16 cellular contexts compared by ENCODE assay signal in the genomic region with DNA sequence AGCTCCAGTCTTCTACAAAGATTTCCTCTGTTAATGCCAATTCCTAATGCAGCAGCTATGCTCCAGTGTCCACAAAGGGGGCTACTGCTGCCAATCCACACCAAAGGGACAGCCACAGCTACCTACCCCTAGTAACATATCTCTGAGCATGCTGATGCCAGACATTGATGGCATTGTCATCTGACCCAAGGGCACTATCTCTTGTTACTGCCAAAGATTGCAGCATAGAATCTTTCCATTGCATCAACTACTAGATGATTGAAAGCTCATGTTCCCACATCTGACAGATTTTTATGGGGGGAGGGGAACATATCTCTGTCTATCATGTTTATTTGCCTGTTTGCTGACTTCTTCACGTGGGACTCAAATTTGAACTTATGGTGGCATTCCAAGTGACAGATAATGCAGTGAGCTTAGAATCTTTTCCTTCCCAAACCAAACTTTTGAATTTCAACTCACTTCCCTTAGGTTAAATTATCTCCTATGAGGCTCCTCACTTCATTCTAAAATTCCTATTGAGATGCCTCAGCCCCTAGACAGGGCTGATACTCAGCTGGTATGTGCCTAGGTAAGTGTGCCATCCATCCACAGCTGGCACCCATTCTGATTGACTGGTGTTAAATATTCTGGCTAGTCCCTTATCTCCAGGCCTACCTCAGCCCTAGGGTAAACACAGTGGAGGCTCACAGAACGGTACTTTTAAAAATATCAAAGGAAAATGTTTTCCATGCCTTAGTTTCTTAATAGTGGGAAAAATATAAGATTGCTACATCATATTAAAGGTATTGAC.
DNase-seq lines count a peak whose midpoint lies in the region; ATAC-seq and TF ChIP-seq lines count a peak whose summit lies in the region.
"Had no signal": no experiment of that assay in that cellular context is flagged by ENCODE, and none has a peak within 500 bp of the region (broad histone marks: within the 10 kb centered on the region; RNA-seq: fewer than 3 reads in every experiment).

No MANE protein-coding gene starts in this region.

- H3K9me3 Mint-ChIP-seq in MCF 10A (ENCODE audit: unreplicated experiment) (no peaks in the 10 kb centered on the region), nephron progenitor cell (no peaks in the 10 kb centered on the region), mesothelial cell of epicardium (peaks cover 5% of the 10 kb centered on the region)
- H3K9me3 Mint-ChIP-seq: CD4-positive, alpha-beta T cell; GM23338 had no signal

- POLR2A ChIA-PET in MCF 10A (lab: Yijun Ruan, JAX) = interaction anchor here (0.9 to 1.1 kb wide), 3 partner anchors 16 to 95 kb away, joined by 3 to 5 read pairs (median 3); no protein-coding TSS in a partner anchor

- H3K9ac ChIP-seq in MM.1S (ENCODE audit: low read length) = no peak overlapping the region
- H3K9ac ChIP-seq: BLaER1 treated with 17β-estradiol and CSF1 and Interleukin-3, amounts not matched to agents 10 nM and 100 nM had no signal

- TF ChIP-seq CTCF in MCF 10A (IDR thresholded peaks at IDR 0.05; ENCODE audit: unreplicated experiment) (no peak), breast epithelium (IDR thresholded peaks at IDR 0.05) (no peak), nephron progenitor cell (IDR thresholded peaks at IDR 0.05) (no peak), mesothelial cell of epicardium (IDR thresholded peaks at IDR 0.05; ENCODE audit: unreplicated experiment) (no peak), MM.1S (IDR thresholded peaks at IDR 0.05; ENCODE audit: low read length) (no peak)

- ATAC-seq in activated CD4-positive, CD25-positive, alpha-beta regulatory T cell treated with anti-CD3 and anti-CD28 coated beads, Interleukin-2, amount 50 U/mL, for 24 hours = no peak
- ATAC-seq: GM12878, GM23338, HepG2 had no signal

- H3K4me3 Mint-ChIP-seq in MCF 10A (ENCODE audit: unreplicated experiment) (no peak overlapping the region), nephron progenitor cell (no peak overlapping the region), mesothelial cell of epicardium (no peak overlapping the region)
- H3K4me3 Mint-ChIP-seq: CD4-positive, alpha-beta T cell; GM23338 had no signal

- H3K9me3 ChIP-seq in breast epithelium (no peaks in the 10 kb centered on the region), MM.1S (replicated peaks; ENCODE audit: insufficient read depth, low read length) (no peaks in the 10 kb centered on the region)

- H3K27ac Mint-ChIP-seq in MCF 10A (ENCODE audit: low read depth, unreplicated experiment) (peak overlapping the region; percentile 66), nephron progenitor cell (peak overlapping the region; percentile 54), mesothelial cell of epicardium (no peak overlapping the region)
- H3K27ac Mint-ChIP-seq: CD4-positive, alpha-beta T cell; GM23338 had no signal

- CTCF ChIA-PET in MCF 10A (lab: Yijun Ruan, JAX) = interaction anchor here (0.9 kb wide), 1 partner anchor 129 kb away, joined by 3 read pairs; no protein-coding TSS in a partner anchor

- peak; percentile 25 for DNase-seq in MCF 10A (ENCODE audit: unreplicated experiment)
- DNase-seq in breast epithelium (ENCODE audit: low spot score in 2 of 2) = no peak
- peak; percentile 42 for DNase-seq in fibroblast of gingiva (ENCODE audit: low read depth)
- DNase-seq in nephron progenitor cell = no peak
- no peak for DNase-seq in mesothelial cell of epicardium (ENCODE audit: low spot score in 2 of 2, unreplicated experiment in 2 of 2)
- DNase-seq in MM.1S = no peak
- DNase-seq in NCI-H2107 treated with DMSO at 0.1 percent for 48 hours (lab: John Stamatoyannopoulos, UW; ENCODE audit: unreplicated experiment) = no peak
- DNase-seq: 8988T; CD4-positive, alpha-beta T cell; DMS79; H7 had no signal

- H3K27ac ChIP-seq in breast epithelium (no peak overlapping the region), MM.1S (ENCODE audit: low read length) (no peak overlapping the region)
- H3K27ac ChIP-seq: BLaER1 treated with 17β-estradiol and CSF1 and Interleukin-3, amounts not matched to agents 10 nM and 100 nM had no signal

- H3K4me3 ChIP-seq in breast epithelium (no peak overlapping the region), MM.1S (ENCODE audit: low read length) (no peak overlapping the region)
- H3K4me3 ChIP-seq: BLaER1 treated with 17β-estradiol and CSF1 and Interleukin-3, amounts not matched to agents 10 nM and 100 nM; GM12878; GM23338 had no signal

- H2AFZ ChIP-seq in MM.1S (ENCODE audit: low read length) = no peak overlapping the region
- H2AFZ ChIP-seq: GM23338 had no signal

- no peaks in the 10 kb centered on the region for H3K4me1 Mint-ChIP-seq in MCF 10A (ENCODE audit: insufficient read depth, unreplicated experiment)
- peaks cover 20% of the 10 kb centered on the region for H3K4me1 Mint-ChIP-seq in nephron progenitor cell
- peaks cover 6% of the 10 kb centered on the region for H3K4me1 Mint-ChIP-seq in mesothelial cell of epicardium
- H3K4me1 Mint-ChIP-seq: GM23338 had no signal

- no peaks in the 10 kb centered on the region for H4K20me1 ChIP-seq in MM.1S (ENCODE audit: insufficient read depth, low read length)
- H4K20me1 ChIP-seq: BLaER1 treated with 17β-estradiol and CSF1 and Interleukin-3, amounts not matched to agents 10 nM and 100 nM had no signal

- H3K4me1 ChIP-seq in breast epithelium = no peaks in the 10 kb centered on the region
- H3K4me1 ChIP-seq in MM.1S (ENCODE audit: low read length) = no peaks in the 10 kb centered on the region

- H3K36me3 ChIP-seq in breast epithelium (no peaks in the 10 kb centered on the region), MM.1S (replicated peaks; ENCODE audit: insufficient read depth, low read length) (no peaks in the 10 kb centered on the region)
- H3K36me3 ChIP-seq: BLaER1 treated with 17β-estradiol and CSF1 and Interleukin-3, amounts not matched to agents 10 nM and 100 nM had no signal

- intact Hi-C loops in MCF 10A (cut with micrococcal nuclease) (no loop called here), breast epithelium (cut with DNase I; ENCODE audit: low total_unique reads) (no loop called here)

- H3K79me2 ChIP-seq in MM.1S (ENCODE audit: low read length) = no peaks in the 10 kb centered on the region

- no peak overlapping the region for H3K4me2 ChIP-seq in MM.1S (ENCODE audit: low read depth, low read length)
- H3K4me2 ChIP-seq: BLaER1 treated with 17β-estradiol and CSF1 and Interleukin-3, amounts not matched to agents 10 nM and 100 nM; GM23338 had no signal

- no peaks in the 10 kb centered on the region for H3K27me3 ChIP-seq in breast epithelium
- no peaks in the 10 kb centered on the region for H3K27me3 ChIP-seq in MM.1S (replicated peaks; ENCODE audit: insufficient read depth, low read length)
- H3K27me3 ChIP-seq: BLaER1 treated with 17β-estradiol and CSF1 and Interleukin-3, amounts not matched to agents 10 nM and 100 nM had no signal

- no peak for TF ChIP-seq POLR2A in breast epithelium (IDR thresholded peaks at IDR 0.05)

- BruUV-seq in MCF 10A (replicated peaks; lab: Mats Ljungman, UMichigan) = no TSS peak

- no peaks in the 10 kb centered on the region for H3F3A ChIP-seq in MM.1S (ENCODE audit: insufficient read depth, low read length)

- H3K36me3 Mint-ChIP-seq in MCF 10A (ENCODE audit: insufficient read depth, unreplicated experiment) (no peaks in the 10 kb centered on the region), nephron progenitor cell (ENCODE audit: low read depth) (no peaks in the 10 kb centered on the region), mesothelial cell of epicardium (no peaks in the 10 kb centered on the region)

- no peaks in the 10 kb centered on the region for H3K9me2 ChIP-seq in MM.1S (replicated peaks; ENCODE audit: insufficient read depth, low read length)

- H3K27me3 Mint-ChIP-seq in MCF 10A (ENCODE audit: insufficient read depth, unreplicated experiment) = no peaks in the 10 kb centered on the region
- H3K27me3 Mint-ChIP-seq in nephron progenitor cell (ENCODE audit: low read depth, poor library complexity) = no peaks in the 10 kb centered on the region
- H3K27me3 Mint-ChIP-seq in mesothelial cell of epicardium (ENCODE audit: low read depth) = no peaks in the 10 kb centered on the region
- H3K27me3 Mint-ChIP-seq: CD4-positive, alpha-beta T cell had no signal

Comparison
In these comparisons a context has a peak if more than half of its experiments do, and no peak if none do; other contexts are left out.
1. DNase-seq: peak in MCF 10A (single experiment) and fibroblast of gingiva (single experiment); none in breast epithelium (0 of 2), nephron progenitor cell (single experiment), mesothelial cell of epicardium (0 of 2), MM.1S (single experiment) and NCI-H2107 treated with DMSO at 0.1 percent for 48 hours (single experiment).